In the genomic region with DNA sequence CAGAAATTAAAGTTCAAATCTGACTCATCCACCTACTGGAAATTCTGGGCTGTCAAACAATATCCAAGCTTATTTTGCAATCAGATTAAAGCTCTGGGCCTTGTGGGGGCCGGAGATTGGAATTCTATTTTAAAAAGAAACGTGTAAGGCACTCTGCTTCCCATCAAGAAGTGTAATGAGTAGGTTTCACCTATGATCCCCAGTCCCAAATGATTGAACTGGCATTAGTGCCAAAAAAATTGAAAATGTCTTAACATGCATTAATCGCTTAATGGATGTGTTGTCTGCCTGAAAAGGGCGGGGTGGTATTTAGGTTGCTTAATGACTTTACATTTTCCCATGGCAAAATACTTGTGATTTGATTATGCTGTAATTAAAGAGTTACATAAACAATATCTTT, we compare ENCODE assay signal across 16 cellular contexts.
"Had no signal": no experiment of that assay in that cellular context is flagged by ENCODE, and none has a peak within 500 bp of the region (broad histone marks: within the 10 kb centered on the region; RNA-seq: fewer than 3 reads in every experiment).

No MANE protein-coding gene starts in this region.

- H3K9me3 ChIP-seq: adrenal gland, tibial nerve had no signal

- DNase-seq: activated CD4-positive, alpha-beta memory T cell treated with anti-CD3 and anti-CD28 coated beads, Interleukin-2, amount 10 ng/mL, durations not matched to agents 7 days and 5 days; activated CD4-positive, alpha-beta T cell treated with anti-CD3 and anti-CD28 coated beads for 36 hours; activated effector memory CD4-positive, alpha-beta T cell treated with anti-CD3 and anti-CD28 coated beads, Interleukin-2, amount 50 U/mL, for 16 hours; activated T-cell treated with anti-CD3 and anti-CD28 coated beads, Interleukin-2, amount 50 U/mL, for 24 hours; adrenal gland; islet precursor cell; retina; stimulated activated CD4-positive, alpha-beta T cell treated with anti-CD3 and anti-CD28 coated beads, Interleukin-4, amount 100 ng/mL, for 24 hours; stimulated activated naive CD4-positive, alpha-beta T cell; T-helper 17 cell; WERI-Rb-1 had no signal

- H3K36me3 ChIP-seq: adrenal gland, neural progenitor cell, tibial nerve, WERI-Rb-1 had no signal

- ATAC-seq: activated CD4-positive, alpha-beta T cell treated with anti-CD3 and anti-CD28 coated beads for 36 hours; left lobe of liver; T-helper 17 cell had no signal

- H3K4me2 ChIP-seq: neural progenitor cell had no signal

- FAIRE-seq: colon had no signal

- H3K4me3 ChIP-seq: adrenal gland, neural progenitor cell, tibial nerve had no signal

- H3K4me1 ChIP-seq: adrenal gland, parathyroid adenoma had no signal

- H3K27ac ChIP-seq: adrenal gland, neural progenitor cell, parathyroid adenoma, tibial nerve, WERI-Rb-1 had no signal

- H3K27me3 ChIP-seq: adrenal gland, neural progenitor cell, tibial nerve had no signal
